In genomic region chr16:9151597-9151996, GRCh38 we compare ENCODE assay signal across 1 cellular context.
TF ChIP-seq lines count a peak whose summit lies in the region.

No MANE protein-coding gene starts in this region.

TF ChIP-seq in IMR-90, 13 proteins besides CTCF, POLR2A, EP300 and RAD21:
- TF ChIP-seq ELK1 (IDR thresholded peaks at IDR 0.05; ENCODE audit: borderline replicate concordance, low read depth, low read length) (no peak), USF2 (IDR thresholded peaks at IDR 0.05; ENCODE audit: low read depth, low read length) (0 out of 2 replicates have a peak, but pooled peaks have one; percentile 25), MAFK (IDR thresholded peaks at IDR 0.05; ENCODE audit: low read depth, low read length) (no peak), NFE2L2 (IDR thresholded peaks at IDR 0.05; ENCODE audit: low read depth, low read length) (no peak), CHD1 (IDR thresholded peaks at IDR 0.05; ENCODE audit: low read depth, low read length) (no peak), CEBPB (IDR thresholded peaks at IDR 0.05; ENCODE audit: low read depth, low read length) (no peak), BHLHE40 (IDR thresholded peaks at IDR 0.05; ENCODE audit: low read depth, low read length) (peak; percentile 97), FOS (IDR thresholded peaks at IDR 0.05; ENCODE audit: low read depth, low read length) (peak; percentile 51; the same call in 1 of the 2 replicates)
TF ChIP-seq in IMR-90: peak in this region for 3.
